17 cellular contexts compared by ENCODE assay signal in the genomic region with DNA sequence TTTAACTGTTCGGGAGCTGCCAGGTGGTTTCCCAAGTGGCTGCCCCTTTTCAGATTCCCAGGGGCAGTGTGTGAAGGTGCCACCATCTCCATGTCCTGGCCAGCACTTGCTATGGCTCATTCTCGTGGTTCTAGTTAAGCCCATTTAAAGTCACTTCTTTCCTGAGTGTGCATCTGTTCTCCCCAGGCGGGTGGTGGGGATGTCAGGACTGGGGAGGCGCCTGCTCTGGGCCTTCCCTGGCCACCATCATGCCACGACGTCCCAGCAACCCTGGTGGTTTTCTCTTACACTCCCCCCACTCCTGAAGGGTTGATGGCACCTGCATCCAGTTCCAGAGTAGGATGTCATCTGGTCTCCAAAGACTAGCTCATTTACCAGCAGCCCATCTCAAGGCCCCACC. TPM values are rescaled to one million over a fixed set of nuclear protein-coding genes. Genes with fewer than 3 reads are reported as not detected.
DNase-seq lines count a peak whose midpoint lies in the region; TF ChIP-seq lines count a peak whose summit lies in the region.
"Had no signal": no experiment of that assay in that cellular context is flagged by ENCODE, and none has a peak within 500 bp of the region (broad histone marks: within the 10 kb centered on the region; RNA-seq: fewer than 3 reads in every experiment).

No MANE protein-coding gene starts in this region.

- DNase-seq in GM03348 (ENCODE audit: low spot score) (peak; percentile 2), osteocyte (ENCODE audit: extremely low spot score, unreplicated experiment) (peak; percentile 56), NCI-H1092 treated with DMSO at 0.1 percent for 48 hours (lab: John Stamatoyannopoulos, UW) (no peak), middle frontal gyrus (ENCODE audit: extremely low spot score, low spot score) (no peak)
- DNase-seq: AML-193; Caco-2; Calu3; CD4-positive, alpha-beta T cell; CD8-positive, alpha-beta T cell; DMS79 treated with DMSO at 0.1 percent for 48 hours; GF-D8 had no signal

- TF ChIP-seq CTCF in osteocyte (IDR thresholded peaks at IDR 0.05), result no peak

- H3K4me1 ChIP-seq in BLaER1, result peaks cover 55% of the 10 kb centered on the region
- H3K4me1 ChIP-seq: A549, Caco-2 had no signal

- no peaks in the 10 kb centered on the region for H3K9me3 Mint-ChIP-seq in osteocyte (ENCODE audit: unreplicated experiment)
- H3K9me3 Mint-ChIP-seq: CD4-positive, alpha-beta T cell; CD8-positive, alpha-beta T cell had no signal

- H3K27ac Mint-ChIP-seq in osteocyte (ENCODE audit: unreplicated experiment), result no peak overlapping the region
- H3K27ac Mint-ChIP-seq: B cell; CD4-positive, alpha-beta T cell; CD8-positive, alpha-beta T cell had no signal

- no peak overlapping the region for H3K27ac ChIP-seq in BLaER1
- H3K27ac ChIP-seq: 22Rv1, A549, C4-2B had no signal

- H3K4me2 ChIP-seq in BLaER1, result peak overlapping the region; percentile 66
- H3K4me2 ChIP-seq: A549 had no signal

- no peaks in the 10 kb centered on the region for H3K27me3 Mint-ChIP-seq in osteocyte (ENCODE audit: unreplicated experiment)
- H3K27me3 Mint-ChIP-seq: CD4-positive, alpha-beta T cell had no signal

- no peaks in the 10 kb centered on the region for H3K27me3 ChIP-seq in BLaER1

- no peak overlapping the region for H3K4me3 Mint-ChIP-seq in osteocyte (ENCODE audit: unreplicated experiment)
- H3K4me3 Mint-ChIP-seq: B cell; CD4-positive, alpha-beta T cell; CD8-positive, alpha-beta T cell had no signal

- no peaks in the 10 kb centered on the region for H4K20me1 ChIP-seq in BLaER1

- H3K36me3 Mint-ChIP-seq in osteocyte (ENCODE audit: unreplicated experiment), result no peaks in the 10 kb centered on the region
- H3K36me3 Mint-ChIP-seq: CD8-positive, alpha-beta T cell had no signal

- no peak overlapping the region for H3K9ac ChIP-seq in BLaER1

- H3K4me3 ChIP-seq in BLaER1, result no peak overlapping the region
- H3K4me3 ChIP-seq: A549, GM12878 had no signal

- H3K36me3 ChIP-seq in BLaER1, result no peaks in the 10 kb centered on the region

- H3K4me1 Mint-ChIP-seq in osteocyte (ENCODE audit: unreplicated experiment), result no peaks in the 10 kb centered on the region
- H3K4me1 Mint-ChIP-seq: B cell had no signal

- no peaks in the 10 kb centered on the region for H3K9me3 ChIP-seq in BLaER1
- H3K9me3 ChIP-seq: Caco-2 had no signal

RNA-seq across cellular contexts. Expression of gene TAMM41, which starts 56.8 kb away (rescaled TPM):
- total RNA-seq in osteocyte, result 14.5 and 18.8 TPM in 2 replicates

Comparison
In these comparisons a context has a peak if more than half of its experiments do, and no peak if none do; other contexts are left out.
1. DNase-seq: peak in GM03348 (single experiment) and osteocyte (single experiment); none in NCI-H1092 treated with DMSO at 0.1 percent for 48 hours (single experiment) and middle frontal gyrus (single experiment).